In genomic region chr9:92292338-92293074, GRCh38 we compare ENCODE assay signal across 8 cellular contexts. TPM values are rescaled to one million over a fixed set of nuclear protein-coding genes. Genes with fewer than 3 reads are reported as not detected.
DNase-seq lines count a peak whose midpoint lies in the region; ATAC-seq and TF ChIP-seq lines count a peak whose summit lies in the region.

No MANE protein-coding gene starts in this region.

- no peak overlapping the region for H2AFZ ChIP-seq in ACC112 (ENCODE audit: low read length, unreplicated experiment)

- no peak for ATAC-seq in upper lobe of left lung (ENCODE audit: low FRiP score in 2 of 2)
- no peak for ATAC-seq in GM21360 (IDR thresholded peaks at IDR 0.05; ENCODE audit: unreplicated experiment)

- no peaks in the 10 kb centered on the region for H3K27me3 ChIP-seq in ACC112 (ENCODE audit: insufficient read depth, low read length)
- no peaks in the 10 kb centered on the region for H3K27me3 ChIP-seq in HAP-1 (ENCODE audit: low read depth)
- no peaks in the 10 kb centered on the region for H3K27me3 ChIP-seq in kidney epithelial cell (ENCODE audit: control insufficient read depth, insufficient read depth, low read length)
- H3K27me3 ChIP-seq in upper lobe of left lung, result no peaks in the 10 kb centered on the region

- H3K79me2 ChIP-seq in ACC112 (ENCODE audit: control insufficient read depth, insufficient read depth, low read length, unreplicated experiment), result peaks cover 64% of the 10 kb centered on the region

- no peak for TF ChIP-seq EP300 in upper lobe of left lung (IDR thresholded peaks at IDR 0.05)

- H3K4me3 ChIP-seq in ACC112 (ENCODE audit: low read depth, low read length) (peak overlapping the region; percentile 90), HAP-1 (peak overlapping the region; percentile 86), kidney epithelial cell (ENCODE audit: low read depth, low read length) (peak overlapping the region; percentile 82), upper lobe of left lung (peak overlapping the region; percentile 55 to 81 (median 80))

- in situ Hi-C loops in HAP-1 (cut with MboI; ENCODE audit: low sequenced_read_pairs), result no loop called here

- H3K36me3 ChIP-seq in ACC112 (ENCODE audit: insufficient read depth, low read length), result peaks cover 23% of the 10 kb centered on the region
- H3K36me3 ChIP-seq in HAP-1 (replicated peaks), result peaks cover 51% of the 10 kb centered on the region
- no peaks in the 10 kb centered on the region for H3K36me3 ChIP-seq in kidney epithelial cell (ENCODE audit: control insufficient read depth, insufficient read depth, low read length)
- peaks cover 0 to 22% (median 2%) of the 10 kb centered on the region in 4 donors for H3K36me3 ChIP-seq in upper lobe of left lung

- peaks cover 68% of the 10 kb centered on the region for H3K4me1 Mint-ChIP-seq in activated naive CD8-positive, alpha-beta T cell (ENCODE audit: low read depth)

- peak overlapping the region; percentile 95 for H3K4me3 Mint-ChIP-seq in activated naive CD8-positive, alpha-beta T cell

- H3K4me1 ChIP-seq in ACC112 (ENCODE audit: control insufficient read depth, insufficient read depth, low read length, unreplicated experiment), result peaks cover 35% of the 10 kb centered on the region
- peaks cover 19% of the 10 kb centered on the region for H3K4me1 ChIP-seq in HAP-1
- peaks cover 16 to 33% (median 23%) of the 10 kb centered on the region in 4 donors for H3K4me1 ChIP-seq in upper lobe of left lung

- DNase-seq in HAP-1 (ENCODE audit: low spot score in 2 of 2), result peak; percentile 19 to 29
- no peak for DNase-seq in kidney epithelial cell (ENCODE audit: low read depth)
- DNase-seq in upper lobe of left lung, result no peak
- no peak for DNase-seq in NCI-H526 (lab: John Stamatoyannopoulos, UW)
- DNase-seq in NCI-H146 (lab: John Stamatoyannopoulos, UW), result no peak

- 63% methylated on average over 7 to 8 of the region's 8 CpGs for WGBS in upper lobe of left lung, 2 donors

- no peaks in the 10 kb centered on the region for H3K27me3 Mint-ChIP-seq in activated naive CD8-positive, alpha-beta T cell

- no peaks in the 10 kb centered on the region for H3K9me3 ChIP-seq in HAP-1
- no peaks in the 10 kb centered on the region for H3K9me3 ChIP-seq in upper lobe of left lung

- no peaks in the 10 kb centered on the region for H3K9me3 Mint-ChIP-seq in activated naive CD8-positive, alpha-beta T cell (ENCODE audit: low read depth)

- H3K27ac ChIP-seq in ACC112 (ENCODE audit: low read depth, low read length) (peak overlapping the region; percentile 69), upper lobe of left lung (peak overlapping the region in 1 of 4 donors; percentile 72)

- H3K27ac Mint-ChIP-seq in activated naive CD8-positive, alpha-beta T cell, result peak overlapping the region; percentile 100

- peaks cover 22% of the 10 kb centered on the region for H3K36me3 Mint-ChIP-seq in activated naive CD8-positive, alpha-beta T cell

- TF ChIP-seq POLR2A in upper lobe of left lung (IDR thresholded peaks at IDR 0.05), result no peak

- no peak for TF ChIP-seq CTCF in kidney epithelial cell (IDR thresholded peaks at IDR 0.05; ENCODE audit: insufficient read depth, low read length, poor library complexity, severe bottlenecking)
- no peak for TF ChIP-seq CTCF in upper lobe of left lung (IDR thresholded peaks at IDR 0.05)

RNA-seq across cellular contexts. Expression of gene IARS1, which starts 1.0 kb away (rescaled TPM):
- total RNA-seq in kidney epithelial cell (278 and 296 TPM in 2 replicates), upper lobe of left lung (100 to 1,000 TPM in 1 of 6 donors, 10 to 100 TPM in 5; 39.0 to 114 (median 71.9) TPM)

RNA-seq across cellular contexts. Expression of gene NOL8, which starts 32.6 kb away (rescaled TPM):
- total RNA-seq in kidney epithelial cell, result 29.2 TPM in 2 replicates
- total RNA-seq in upper lobe of left lung, result 100 to 1,000 TPM in 1 of 6 donors, 10 to 100 TPM in 5; 22.1 to 107 (median 27.1) TPM

RNA-seq across cellular contexts. Expression of gene CENPP, which starts 33.2 kb away (rescaled TPM):
- 1.3 and 1.4 TPM in 2 replicates for total RNA-seq in kidney epithelial cell
- total RNA-seq in upper lobe of left lung, result 10 to 100 TPM in 1 of 6 donors, 1 to 10 TPM in 5; 2.9 to 17.8 (median 4.9) TPM

Comparison
In these comparisons a context has a peak if more than half of its experiments do, and no peak if none do; other contexts are left out.
1. DNase-seq: peak in HAP-1 (2 of 2); none in kidney epithelial cell (single experiment), upper lobe of left lung (0 of 2), NCI-H526 (0 of 2) and NCI-H146 (single experiment).
2. Peak in every context shown above with its lines, with median percentiles within 50 percentile points of each other: H3K4me3 ChIP-seq.